ENCODE assay signal across 8 cellular contexts in the genomic region with DNA sequence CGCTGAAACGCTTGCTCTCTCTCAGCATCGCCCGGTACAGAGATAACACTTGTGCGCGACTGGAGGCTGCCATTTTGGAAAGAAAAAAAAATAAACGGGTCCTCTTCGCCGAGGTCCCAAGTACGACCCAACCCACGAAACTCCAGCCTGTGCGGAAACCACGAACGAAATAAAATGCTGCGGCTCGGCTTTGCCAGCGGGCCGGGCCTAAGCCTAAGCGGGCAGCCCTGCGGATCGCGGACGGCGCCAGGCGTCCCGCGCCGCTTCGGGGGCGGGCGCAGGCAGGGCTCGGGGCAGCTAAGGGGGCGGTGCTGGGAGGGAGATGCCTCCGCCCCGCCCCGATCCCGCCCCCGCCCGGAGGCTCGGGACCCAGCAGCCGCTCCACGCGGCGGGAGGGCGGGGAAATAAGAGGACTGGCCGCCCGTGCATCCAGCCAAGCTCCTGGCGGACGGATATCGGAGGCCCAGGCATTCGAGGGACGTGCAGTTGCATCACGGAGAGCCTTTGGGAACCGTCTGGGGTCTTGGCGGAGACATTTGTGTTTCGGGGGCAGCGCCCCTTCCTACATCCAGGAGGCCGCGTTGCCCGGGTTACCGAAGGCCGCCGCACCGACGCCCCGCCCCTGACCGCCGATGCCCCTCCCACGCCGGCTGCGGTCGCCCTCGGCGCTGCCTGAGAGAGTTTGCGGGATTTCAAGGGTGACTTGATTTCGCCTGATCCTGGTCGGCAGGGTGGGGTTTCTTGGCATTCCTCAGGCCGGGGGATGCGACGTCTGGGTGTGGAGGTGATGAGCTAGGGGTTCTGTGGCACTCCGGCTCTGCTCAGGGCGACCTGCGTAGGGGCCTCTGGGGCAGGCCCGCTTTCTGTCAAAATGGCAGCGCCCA. TPM values are rescaled to one million over a fixed set of nuclear protein-coding genes. Genes with fewer than 3 reads are reported as not detected.
DNase-seq lines count a peak whose midpoint lies in the region; ATAC-seq, FAIRE-seq and TF ChIP-seq lines count a peak whose summit lies in the region.

Gene FARS2, plus strand, starts transcription at position 853 of the 884 bp plus-strand sequence.
Gene LYRM4, minus strand, starts transcription at position 290 of the 884 bp plus-strand sequence. Its CDS starts 217 bp downstream, at position 73.

- H3K27me3 ChIP-seq in right atrium auricular region: no peaks in the 10 kb centered on the region

- peaks cover 0 to 21% of the 10 kb centered on the region in 2 donors for H3K4me1 ChIP-seq in right atrium auricular region

- no peaks in the 10 kb centered on the region for H3K9me3 ChIP-seq in right atrium auricular region

- intact Hi-C loops in T-helper 2 cell treated with Interferon-gamma antibody and Interleukin-4, amounts not matched to agents 100 ng/mL and 5 ng/mL, for 36 hours (cut with micrococcal nuclease): loop anchor here (1.0 to 10.0 kb wide), 7 partner anchors 20 to 1236 kb away; partner anchors contain the start of genes CDYL and RPP40

- TF ChIP-seq CTCF in right atrium auricular region (IDR thresholded peaks at IDR 0.05): peak in 1 of 2 donors; percentile 14

- H3K36me3 ChIP-seq in right atrium auricular region: no peaks in the 10 kb centered on the region

- ATAC-seq in GM18499 (IDR thresholded peaks at IDR 0.05; ENCODE audit: insufficient read depth, unreplicated experiment) (peak; percentile 52), HG02938 (IDR thresholded peaks at IDR 0.05; ENCODE audit: unreplicated experiment) (peak; percentile 71)

- FAIRE-seq in urothelium cell line (lab: Jason Lieb, UNC): no peak

- H3K27ac ChIP-seq in right atrium auricular region: peak within 1 kb of the TSS; percentile 93 to 96

- H3K4me3 ChIP-seq in right atrium auricular region: peak within 1 kb of the TSS; percentile 79 to 96

- DNase-seq in NCI-H1694 treated with DMSO at 0.1 percent for 48 hours (lab: John Stamatoyannopoulos, UW): peak; percentile 79
- DNase-seq in anterior cingulate cortex (lab: John Stamatoyannopoulos, UW): peak; percentile 24 to 98 (median 92)
- DNase-seq in right atrium auricular region (ENCODE audit: low spot score): peak; percentile 72
- peak; percentile 43 for DNase-seq in pulmonary artery endothelial cell (ENCODE audit: low read depth, low spot score)
- peak; percentile 93 for DNase-seq in urothelium cell line (ENCODE audit: low spot score)

RNA-seq across cellular contexts. Expression of gene FARS2, which starts in this region (rescaled TPM):
- 19.5 and 20.3 TPM in 2 replicates for total RNA-seq in T-helper 2 cell treated with Interferon-gamma antibody and Interleukin-4, amounts not matched to agents 100 ng/mL and 5 ng/mL, for 36 hours
- total RNA-seq in right atrium auricular region (10 to 100 TPM in 1 of 2 donors, 1 to 10 TPM in 1; 9.4 to 15.0 TPM), pulmonary artery endothelial cell (33.0 and 47.8 TPM in 2 replicates)

RNA-seq across cellular contexts. Expression of gene LYRM4, which starts in this region (rescaled TPM):
- total RNA-seq in T-helper 2 cell treated with Interferon-gamma antibody and Interleukin-4, amounts not matched to agents 100 ng/mL and 5 ng/mL, for 36 hours: 30.3 and 30.4 TPM in 2 replicates
- total RNA-seq in right atrium auricular region: 10 to 100 TPM; 19.1 to 22.5 TPM
- 20.4 and 23.3 TPM in 2 replicates for total RNA-seq in pulmonary artery endothelial cell

Comparison
In these comparisons a context has a peak if more than half of its experiments do, and no peak if none do; other contexts are left out.
1. Peak in every context shown above with its lines: DNase-seq, ATAC-seq, H3K4me3 ChIP-seq and H3K27ac ChIP-seq.
2. DNase-seq: peak in every context shown above with its lines; median percentile 93 in urothelium cell line; 92 in anterior cingulate cortex; 79 in NCI-H1694 treated with DMSO at 0.1 percent for 48 hours; 72 in right atrium auricular region; 43 in pulmonary artery endothelial cell.